8 cellular contexts compared by ENCODE assay signal in the genomic region with DNA sequence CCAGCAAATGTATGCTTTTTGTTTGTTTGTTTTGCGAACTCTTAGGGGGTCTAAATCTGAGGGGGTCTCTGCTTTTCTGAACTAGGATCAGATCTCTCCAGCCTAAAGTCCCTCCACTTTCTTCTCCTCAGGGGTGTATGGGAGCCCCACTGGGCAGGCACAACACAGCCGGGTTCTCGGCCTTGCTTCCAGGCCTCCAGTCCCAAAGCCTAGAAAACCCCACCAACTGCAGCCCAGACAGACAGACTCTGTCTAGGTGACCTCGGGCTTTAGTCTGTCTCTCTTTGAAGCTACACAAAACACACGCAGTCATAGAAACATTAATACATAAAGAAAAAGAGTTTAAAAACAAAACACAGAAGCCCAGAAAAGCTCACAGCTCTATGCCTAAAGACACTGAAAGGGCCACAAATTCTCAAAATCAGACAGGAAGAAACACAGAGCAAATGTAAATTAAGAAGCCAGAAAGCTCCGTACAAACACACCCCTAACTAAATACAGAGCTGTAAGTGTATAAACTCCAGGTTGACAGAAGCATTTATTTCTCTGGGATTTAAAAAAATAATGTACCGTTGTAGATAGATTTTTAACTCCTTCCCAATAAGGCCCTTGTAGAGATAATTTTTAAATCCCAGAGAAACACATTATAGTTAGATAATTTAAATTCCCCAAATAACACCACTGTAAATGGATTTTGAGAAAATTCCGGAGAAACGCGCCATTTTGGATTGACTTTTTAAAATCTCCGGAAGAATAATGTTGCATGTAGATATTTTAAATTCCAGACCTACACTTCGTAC. TPM values are rescaled to one million over a fixed set of nuclear protein-coding genes. Genes with fewer than 3 reads are reported as not detected.
DNase-seq lines count a peak whose midpoint lies in the region; ATAC-seq and TF ChIP-seq lines count a peak whose summit lies in the region.
"Had no signal": no experiment of that assay in that cellular context is flagged by ENCODE, and none has a peak within 500 bp of the region (broad histone marks: within the 10 kb centered on the region; RNA-seq: fewer than 3 reads in every experiment).

No MANE protein-coding gene starts in this region.

- 57 to 66% methylated on average over 12 of the region's 12 CpGs for WGBS in GM23248 (ENCODE audit: low coverage in 1 of 2, low lambda C conversion rate in 2 of 2, missing lambda C conversion rate in 2 of 2), 2 experiments
- WGBS in suprapubic skin, result 64% methylated on average over 12 of the region's 12 CpGs

- H3K9me3 Mint-ChIP-seq in progenitor cell of endocrine pancreas (ENCODE audit: low read depth), result no peaks in the 10 kb centered on the region

- H3F3A ChIP-seq in GM23248 (ENCODE audit: insufficient read depth) (no peaks in the 10 kb centered on the region), OCI-LY1 (ENCODE audit: insufficient read depth, low read length) (no peaks in the 10 kb centered on the region; the same call in 1 of the 2 replicates)

- H3K79me2 ChIP-seq in GM23248 (ENCODE audit: insufficient read depth), result no peaks in the 10 kb centered on the region
- H3K79me2 ChIP-seq in OCI-LY1 (ENCODE audit: insufficient read depth, low read length), result peaks cover 39% of the 10 kb centered on the region

- H3K4me2 ChIP-seq in GM23248 (ENCODE audit: unreplicated experiment) (no peak overlapping the region), OCI-LY1 (ENCODE audit: low read length) (peak overlapping the region; percentile 87)

- TF ChIP-seq EP300 in suprapubic skin (IDR thresholded peaks at IDR 0.05), result no peak

- H3K27ac Mint-ChIP-seq in progenitor cell of endocrine pancreas, result peak overlapping the region; percentile 82

- no peak for TF ChIP-seq POLR2A in suprapubic skin (IDR thresholded peaks at IDR 0.05)

- H3K36me3 ChIP-seq in GM23248 (ENCODE audit: low read depth), result no peaks in the 10 kb centered on the region
- peaks cover 33% of the 10 kb centered on the region for H3K36me3 ChIP-seq in OCI-LY1 (ENCODE audit: insufficient read depth, low read length)
- H3K36me3 ChIP-seq in suprapubic skin, result no peaks in the 10 kb centered on the region

- no peaks in the 10 kb centered on the region for H4K20me1 ChIP-seq in GM23248 (ENCODE audit: insufficient read depth)
- H4K20me1 ChIP-seq in OCI-LY1 (ENCODE audit: insufficient read depth, low read length), result no peaks in the 10 kb centered on the region

- H3K27me3 Mint-ChIP-seq in progenitor cell of endocrine pancreas, result peaks cover 72% of the 10 kb centered on the region

- TF ChIP-seq CTCF in OCI-LY1 (IDR thresholded peaks at IDR 0.05; ENCODE audit: low read length) (no peak), epithelial cell of esophagus (IDR thresholded peaks at IDR 0.05; ENCODE audit: insufficient read depth, low read depth, low read length, missing control alignments) (no peak), progenitor cell of endocrine pancreas (IDR thresholded peaks at IDR 0.05; ENCODE audit: unreplicated experiment) (no peak), suprapubic skin (IDR thresholded peaks at IDR 0.05) (no peak)

- H3K9me3 ChIP-seq in GM23248 (ENCODE audit: low read depth), result no peaks in the 10 kb centered on the region
- H3K9me3 ChIP-seq in OCI-LY1 (ENCODE audit: low read length), result no peaks in the 10 kb centered on the region
- no peaks in the 10 kb centered on the region for H3K9me3 ChIP-seq in suprapubic skin

- H3K27ac ChIP-seq in GM23248 (no peak overlapping the region), OCI-LY1 (ENCODE audit: low read depth, low read length, poor library complexity, severe bottlenecking) (peak overlapping the region; percentile 57), suprapubic skin (no peak overlapping the region)

- H3K36me3 Mint-ChIP-seq in progenitor cell of endocrine pancreas (ENCODE audit: insufficient read depth), result peaks cover 9% of the 10 kb centered on the region

- in situ Hi-C loops in GM23248 (cut with MboI), result no loop called here

- no peaks in the 10 kb centered on the region; the same call in 1 of the 2 replicates for H3K4me1 ChIP-seq in GM23248 (ENCODE audit: insufficient read depth)
- peaks cover 28% of the 10 kb centered on the region for H3K4me1 ChIP-seq in OCI-LY1 (ENCODE audit: insufficient read depth, low read length, severe bottlenecking)
- peaks cover 36% of the 10 kb centered on the region for H3K4me1 ChIP-seq in suprapubic skin

- H3K4me1 Mint-ChIP-seq in progenitor cell of endocrine pancreas (ENCODE audit: low read depth), result peaks cover 21% of the 10 kb centered on the region

- no peak for DNase-seq in GM23248
- DNase-seq in epithelial cell of esophagus (ENCODE audit: low read depth), result no peak
- DNase-seq in progenitor cell of endocrine pancreas (ENCODE audit: low spot score, unreplicated experiment), result no peak
- no peak for DNase-seq in suprapubic skin (ENCODE audit: low spot score in 2 of 2)
- DNase-seq in NCI-H510A treated with DMSO at 0.1 percent for 48 hours (lab: John Stamatoyannopoulos, UW), result no peak
- DNase-seq: hippocampal formation had no signal

- H3K27me3 ChIP-seq in GM23248 (replicated peaks; ENCODE audit: insufficient read depth) (peaks cover 86% of the 10 kb centered on the region), OCI-LY1 (ENCODE audit: insufficient read depth, low read length) (no peaks in the 10 kb centered on the region), suprapubic skin (peaks cover 100% of the 10 kb centered on the region)

- H3K9ac ChIP-seq in GM23248 (no peak overlapping the region), OCI-LY1 (ENCODE audit: low read length) (peak overlapping the region; percentile 98)

- H2AFZ ChIP-seq in GM23248, result no peak overlapping the region
- no peak overlapping the region for H2AFZ ChIP-seq in OCI-LY1 (ENCODE audit: low read length)

- no peak for ATAC-seq in GM19395 (IDR thresholded peaks at IDR 0.05; ENCODE audit: unreplicated experiment)

- peak overlapping the region; percentile 33; the same call in 1 of the 2 replicates for H3K4me3 ChIP-seq in GM23248
- H3K4me3 ChIP-seq in OCI-LY1 (ENCODE audit: low read depth, low read length, poor library complexity, severe bottlenecking), result peak overlapping the region; percentile 98
- H3K4me3 ChIP-seq in epithelial cell of esophagus (ENCODE audit: low read length), result peak overlapping the region; percentile 96
- H3K4me3 ChIP-seq in suprapubic skin, result no peak overlapping the region

- H3K4me3 Mint-ChIP-seq in progenitor cell of endocrine pancreas (ENCODE audit: low read depth), result peak overlapping the region; percentile 55

- H3K9me2 ChIP-seq in GM23248 (ENCODE audit: insufficient read depth), result no peaks in the 10 kb centered on the region
- H3K9me2 ChIP-seq in OCI-LY1 (ENCODE audit: low read depth, low read length), result no peaks in the 10 kb centered on the region

RNA-seq across cellular contexts. Expression of a gene that starts 2.0 kb away (rescaled TPM):
- total RNA-seq in GM23248 (2014; rRNA removed; shearing (Covaris generic)), result not detected in 2 replicates
- polyA plus RNA-seq in GM23248 (2016; fragmentation: Nextera tagmentation; extraction: Ambion mirVana), result not detected in 2 replicates
- total RNA-seq in progenitor cell of endocrine pancreas (12.5 and 16.2 TPM in 2 replicates), suprapubic skin (1 to 10 TPM in 3 of 4 donors, under 1 TPM in 1; 0.64 to 2.4 (median 1.4) TPM)
